20 cellular contexts compared by ENCODE assay signal in the genomic region with DNA sequence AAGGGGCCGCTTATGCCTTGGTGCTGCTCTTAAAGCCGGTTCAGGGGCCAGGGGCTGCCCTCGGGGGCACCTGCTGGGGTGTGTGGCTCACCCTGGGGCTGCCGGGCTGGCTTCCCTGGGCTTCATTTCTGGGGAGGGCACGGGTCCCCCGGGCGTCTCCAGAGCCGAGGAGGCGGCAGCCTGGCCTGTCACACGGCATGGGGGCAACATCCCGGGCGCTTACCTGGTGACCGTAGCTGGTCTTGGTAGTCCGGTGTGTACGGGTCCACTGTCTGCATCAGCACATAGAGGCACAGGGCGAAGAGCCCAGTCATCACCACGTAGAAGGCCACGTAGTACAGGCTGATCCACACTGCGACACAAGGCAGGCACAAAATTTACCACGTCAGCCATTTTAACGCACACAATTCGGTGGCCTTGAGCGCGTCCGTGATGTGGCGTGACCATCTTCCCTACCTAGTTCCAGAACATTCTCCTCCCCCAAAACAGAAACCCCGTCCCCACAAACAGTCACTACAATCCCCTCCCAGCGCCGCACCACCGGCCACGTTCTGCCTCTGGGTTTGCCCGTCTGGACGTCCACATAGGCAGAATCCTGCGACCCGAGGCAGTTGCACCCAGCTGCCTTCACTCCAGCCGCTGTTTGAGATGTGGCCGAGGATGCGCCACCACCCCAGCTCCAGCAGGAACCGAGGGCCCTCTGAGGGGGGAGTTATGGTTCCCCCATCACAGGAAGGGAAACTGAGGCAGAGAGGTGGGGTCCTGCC. TPM values are rescaled to one million over a fixed set of nuclear protein-coding genes. Genes with fewer than 3 reads are reported as not detected.
A peak's percentile ranks its signal among the peaks of the same experiment; 100 is the strongest.
DNase-seq lines count a peak whose midpoint lies in the region; ATAC-seq and TF ChIP-seq lines count a peak whose summit lies in the region.
"Had no signal": no experiment of that assay in that cellular context is flagged by ENCODE, and none has a peak within 500 bp of the region (broad histone marks: within the 10 kb centered on the region; RNA-seq: fewer than 3 reads in every experiment).

No MANE protein-coding gene starts in this region.

- H3K23ac ChIP-seq in neuronal stem cell (ENCODE audit: low read depth, low read length, poor library complexity): peak overlapping the region; percentile 73

- H3K14ac ChIP-seq in neuronal stem cell (ENCODE audit: low read length): no peak overlapping the region

- no peak overlapping the region for H3K4me3 ChIP-seq in left ventricle myocardium inferior
- no peak overlapping the region for H3K4me3 ChIP-seq in neuronal stem cell (ENCODE audit: low read length in 2 of 2)
- H3K4me3 ChIP-seq in aorta (ENCODE audit: low read length in 2 of 2): no peak overlapping the region
- no peak overlapping the region for H3K4me3 ChIP-seq in GM23338
- H3K4me3 ChIP-seq: body of pancreas, hepatocyte, thoracic aorta had no signal

- no CpG with 5 or more reads among the region's 39 CpGs for WGBS in neuronal stem cell (ENCODE audit: extremely low coverage in 2 of 2, insufficient read length in 2 of 2, insufficient replicate concordance in 1 of 2), 2 donors
- WGBS in aorta, 2 donors: 88 to 91% methylated on average over 39 of the region's 39 CpGs

- peaks cover 5% of the 10 kb centered on the region for H3K27me3 Mint-ChIP-seq in GM23338 (ENCODE audit: insufficient read depth, low read depth, poor library complexity)
- H3K27me3 Mint-ChIP-seq: activated naive CD8-positive, alpha-beta T cell had no signal

- no peaks in the 10 kb centered on the region for H3K36me3 ChIP-seq in left ventricle myocardium inferior
- no peaks in the 10 kb centered on the region for H3K36me3 ChIP-seq in neuronal stem cell (replicated peaks in 1 of 2; ENCODE audit: control insufficient read depth in 2 of 2, insufficient read depth in 2 of 2, low read length in 2 of 2)
- H3K36me3 ChIP-seq in aorta (ENCODE audit: control insufficient read depth in 1 of 2, insufficient read depth in 2 of 2, low read length in 1 of 2): no peaks in the 10 kb centered on the region
- H3K36me3 ChIP-seq in GM23338 (ENCODE audit: insufficient read depth): no peaks in the 10 kb centered on the region
- H3K36me3 ChIP-seq: thoracic aorta had no signal

- H3K4me2 ChIP-seq in neuronal stem cell (ENCODE audit: insufficient read depth, low read length, poor library complexity, severe bottlenecking): no peak overlapping the region
- no peak overlapping the region for H3K4me2 ChIP-seq in GM23338
- H3K4me2 ChIP-seq: hepatocyte had no signal

- H3K27ac ChIP-seq in left ventricle myocardium inferior (replicated peaks): no peak overlapping the region
- H3K27ac ChIP-seq in neuronal stem cell (replicated peaks; ENCODE audit: low read length): no peak overlapping the region
- H3K27ac ChIP-seq in aorta (ENCODE audit: low read depth in 1 of 2, low read length in 2 of 2): no peak overlapping the region
- H3K27ac ChIP-seq in GM23338 (ENCODE audit: low read depth): no peak overlapping the region
- H3K27ac ChIP-seq: body of pancreas, hepatocyte, thoracic aorta had no signal

- H3K36me3 Mint-ChIP-seq in GM23338 (ENCODE audit: low read depth): no peaks in the 10 kb centered on the region
- H3K36me3 Mint-ChIP-seq: activated naive CD8-positive, alpha-beta T cell had no signal

- intact Hi-C loops in left ventricle myocardium inferior (cut with micrococcal nuclease): no loop called here
- intact Hi-C loops in left cardiac atrium (cut with DNase I): no loop called here
- intact Hi-C loops in left ventricle myocardium superior (cut with micrococcal nuclease): no loop called here
- intact Hi-C loops in aorta (cut with DNase I): no loop called here

- no peak overlapping the region for H4K8ac ChIP-seq in neuronal stem cell (ENCODE audit: low read depth, low read length)

- H2BK120ac ChIP-seq in neuronal stem cell (ENCODE audit: low read depth, low read length): peak overlapping the region; percentile 41

- H3K4me1 Mint-ChIP-seq in GM23338: peaks cover 9% of the 10 kb centered on the region

- no peak overlapping the region for H2BK12ac ChIP-seq in neuronal stem cell (ENCODE audit: low read length)

- H3K4me1 ChIP-seq in left ventricle myocardium inferior (no peaks in the 10 kb centered on the region), neuronal stem cell (ENCODE audit: control insufficient read depth in 2 of 2, insufficient read depth in 1 of 2, low read depth in 1 of 2, low read length in 2 of 2) (peaks cover 7 to 8% of the 10 kb centered on the region in 2 donors), aorta (ENCODE audit: control insufficient read depth in 1 of 2, insufficient read depth in 2 of 2, low read length in 2 of 2) (no peaks in the 10 kb centered on the region), GM23338 (ENCODE audit: insufficient read depth) (no peaks in the 10 kb centered on the region)
- H3K4me1 ChIP-seq: body of pancreas had no signal

- no peaks in the 10 kb centered on the region for H3K79me1 ChIP-seq in neuronal stem cell (ENCODE audit: low read depth, low read length)

- H2AFZ ChIP-seq in neuronal stem cell (ENCODE audit: low read length) (peak overlapping the region; percentile 62), GM23338 (no peak overlapping the region)
- H2AFZ ChIP-seq: hepatocyte had no signal

- H4K20me1 ChIP-seq in GM23338 (replicated peaks; ENCODE audit: insufficient read depth): no peaks in the 10 kb centered on the region

- no peak overlapping the region for H3K4ac ChIP-seq in neuronal stem cell (ENCODE audit: low read length)

- H3K27me3 ChIP-seq in left ventricle myocardium inferior (ENCODE audit: low read depth) (peaks cover 16% of the 10 kb centered on the region), neuronal stem cell (ENCODE audit: control insufficient read depth in 3 of 3, insufficient read depth in 3 of 3, low read depth in 1 of 3, low read length in 3 of 3) (no peaks in the 10 kb centered on the region), aorta (ENCODE audit: control insufficient read depth in 1 of 2, insufficient read depth in 2 of 2, low read length in 1 of 2) (no peaks in the 10 kb centered on the region), GM23338 (ENCODE audit: insufficient read depth) (no peaks in the 10 kb centered on the region)
- H3K27me3 ChIP-seq: body of pancreas, hepatocyte had no signal

- no peaks in the 10 kb centered on the region for H3K9me3 Mint-ChIP-seq in GM23338

- H3K9me2 ChIP-seq in GM23338 (ENCODE audit: insufficient read depth): no peaks in the 10 kb centered on the region

- peak overlapping the region; percentile 66 for H2AK5ac ChIP-seq in neuronal stem cell (ENCODE audit: low read depth, low read length)

- TF ChIP-seq CTCF in left ventricle myocardium inferior (IDR thresholded peaks at IDR 0.05; ENCODE audit: borderline replicate concordance): no peak
- no peak for TF ChIP-seq CTCF in GM23338 (conservative IDR thresholded peaks at IDR 0.05; ENCODE audit: low read depth in 2 of 2)

- no peak overlapping the region for H3K4me3 Mint-ChIP-seq in GM23338
- H3K4me3 Mint-ChIP-seq: activated naive CD8-positive, alpha-beta T cell had no signal

- ATAC-seq in left cardiac atrium (no peak), left ventricle myocardium superior (no peak), aorta (ENCODE audit: low FRiP score) (no peak), GM23338 (no peak)
- ATAC-seq: body of pancreas had no signal

- DNase-seq in left ventricle myocardium inferior (peak; percentile 13), left cardiac atrium (no peak), left ventricle myocardium superior (peak; percentile 24), neuronal stem cell (ENCODE audit: low spot score) (no peak), aorta (peak; percentile 38 to 73), GM23338 (ENCODE audit: low spot score) (no peak), AML-193 (lab: John Stamatoyannopoulos, UW) (no peak), epidermal melanocyte (ENCODE audit: insufficient read length, low spot score) (no peak)
- DNase-seq: cortex of kidney, midbrain, NCI-H526, retina, SHP77 had no signal

- no peaks in the 10 kb centered on the region for H3K79me2 ChIP-seq in GM23338 (replicated peaks; ENCODE audit: insufficient read depth)
- H3K79me2 ChIP-seq: hepatocyte had no signal

- peak overlapping the region; percentile 66 for H2BK5ac ChIP-seq in neuronal stem cell (ENCODE audit: low read length)

- H2BK15ac ChIP-seq in neuronal stem cell (ENCODE audit: low read length): peak overlapping the region; percentile 9

- peak overlapping the region; percentile 87 for H3K18ac ChIP-seq in neuronal stem cell (ENCODE audit: low read length)

- no peak overlapping the region for H4K91ac ChIP-seq in neuronal stem cell (ENCODE audit: low read depth, low read length, poor library complexity)

- no peak overlapping the region for H3K27ac Mint-ChIP-seq in GM23338
- H3K27ac Mint-ChIP-seq: activated naive CD8-positive, alpha-beta T cell had no signal

- no peaks in the 10 kb centered on the region for H3F3A ChIP-seq in GM23338 (replicated peaks; ENCODE audit: low read depth)

- H3K9me3 ChIP-seq in left ventricle myocardium inferior (replicated peaks) (no peaks in the 10 kb centered on the region), neuronal stem cell (replicated peaks in 1 of 2; ENCODE audit: control insufficient read depth in 2 of 2, insufficient read depth in 1 of 2, low read depth in 1 of 2, low read length in 2 of 2) (no peaks in the 10 kb centered on the region), aorta (ENCODE audit: control insufficient read depth, low read length) (no peaks in the 10 kb centered on the region)
- H3K9me3 ChIP-seq: body of pancreas, thoracic aorta had no signal

- peak overlapping the region; percentile 70 for H3K9ac ChIP-seq in neuronal stem cell (ENCODE audit: low read depth, low read length, poor library complexity)

RNA-seq across cellular contexts. Expression of gene ATP4B, which starts 3.2 kb away (rescaled TPM):
- total RNA-seq in left ventricle myocardium inferior (not detected), left cardiac atrium (not detected), left ventricle myocardium superior (not detected), aorta (not detected)
- polyA plus RNA-seq in neuronal stem cell (2013, experiment 1 of 2): not detected
- polyA plus RNA-seq in neuronal stem cell (2013, experiment 2 of 2): not detected
- polyA plus RNA-seq in aorta (not detected), GM23338 (2016; fragmentation: Nextera tagmentation; extraction: Ambion mirVana) (not detected in 2 replicates)
- not detected in 2 replicates for total RNA-seq in GM23338 (2014; rRNA removed; shearing (Covaris generic))
- total RNA-seq: body of pancreas, HT-29, LHCN-M2 had no signal
- polyA plus RNA-seq: keratinocyte had no signal

RNA-seq across cellular contexts. Expression of gene GRK1, which starts 12.2 kb away (rescaled TPM):
- 0.85 TPM for total RNA-seq in left ventricle myocardium inferior
- under 1 TPM; 0.13 to 0.44 TPM for total RNA-seq in left cardiac atrium
- total RNA-seq in left ventricle myocardium superior: 0.42 TPM
- 0.11 TPM for polyA plus RNA-seq in neuronal stem cell (2013, experiment 1 of 2)
- polyA plus RNA-seq in neuronal stem cell (2013, experiment 2 of 2): 0.10 TPM
- under 1 TPM in 1 of 2 donors, not detected in 1; 0.10 TPM for total RNA-seq in aorta
- polyA plus RNA-seq in aorta: not detected
- total RNA-seq in GM23338 (2014; rRNA removed; shearing (Covaris generic)): 0.27 TPM in 1 of 2 replicates, not detected in the other
- polyA plus RNA-seq in GM23338 (2016; fragmentation: Nextera tagmentation; extraction: Ambion mirVana): not detected in 2 replicates
- total RNA-seq: body of pancreas, LHCN-M2, thoracic aorta had no signal
- polyA plus RNA-seq: hepatocyte, keratinocyte had no signal

Comparison
In these comparisons a context has a peak if more than half of its experiments do, and no peak if none do; other contexts are left out.
1. DNase-seq: peak in left ventricle myocardium inferior (single experiment), left ventricle myocardium superior (single experiment) and aorta (2 of 2); none in left cardiac atrium (single experiment), neuronal stem cell (single experiment), GM23338 (single experiment), AML-193 (0 of 2) and epidermal melanocyte (single experiment).